7 cellular contexts compared by ENCODE assay signal in genomic region chr13:30113531-30113930, GRCh38.
DNase-seq lines count a peak whose midpoint lies in the region; ATAC-seq and TF ChIP-seq lines count a peak whose summit lies in the region.

No MANE protein-coding gene starts in this region.

- H2AFZ ChIP-seq in KMS-11 (ENCODE audit: low read depth) (peak overlapping the region; percentile 10; the same call in 1 of the 2 replicates), smooth muscle cell (ENCODE audit: low read depth) (no peak overlapping the region)

- H3K79me2 ChIP-seq in KMS-11 (ENCODE audit: insufficient read depth, low read depth) (no peaks in the 10 kb centered on the region), smooth muscle cell (ENCODE audit: low read depth) (no peaks in the 10 kb centered on the region)

- peaks cover 4% of the 10 kb centered on the region for H3K4me1 ChIP-seq in KMS-11 (ENCODE audit: low read depth, poor library complexity, severe bottlenecking)
- peaks cover 30% of the 10 kb centered on the region for H3K4me1 ChIP-seq in smooth muscle cell (ENCODE audit: low read depth)

- intact Hi-C loops in activated B cell treated with CpG ODN at 0.5 μM for 24 hours (cut with micrococcal nuclease), result loop anchor here (5.0 to 10.0 kb wide), 2 partner anchors 1049 to 1399 kb away; partner anchors contain the start of genes HSPH1 and SLC46A3

- H3K9me3 ChIP-seq in smooth muscle cell (replicated peaks; ENCODE audit: low read depth), result no peaks in the 10 kb centered on the region

- CTCF ChIA-PET in activated B cell treated with CpG ODN at 0.5 μM for 24 hours (lab: Charles Lee), result interaction anchor here (1.0 to 7.7 kb wide), 11 partner anchors 8 to 605 kb away, joined by 3 to 247 read pairs (median 8); no protein-coding TSS in a partner anchor

- no peaks in the 10 kb centered on the region for H3K36me3 Mint-ChIP-seq in activated B cell treated with CpG ODN at 0.5 μM for 24 hours (ENCODE audit: low read depth)

- H3K4me1 Mint-ChIP-seq in activated B cell treated with CpG ODN at 0.5 μM for 24 hours, result peaks cover 21% of the 10 kb centered on the region

- H4K20me1 ChIP-seq in KMS-11 (ENCODE audit: insufficient read depth) (no peaks in the 10 kb centered on the region), smooth muscle cell (ENCODE audit: low read depth) (no peaks in the 10 kb centered on the region)

- H3K9ac ChIP-seq in KMS-11 (no peak overlapping the region), smooth muscle cell (ENCODE audit: low read depth) (peak overlapping the region; percentile 4)

- DNase-seq in activated B cell treated with CpG ODN at 0.5 μM for 24 hours, result no peak
- peak; percentile 22 for DNase-seq in inferior parietal cortex (ENCODE audit: extremely low spot score)
- no peak for DNase-seq in smooth muscle cell (lab: John Stamatoyannopoulos, UW; ENCODE audit: unreplicated experiment)
- no peak for DNase-seq in foreskin fibroblast
- no peak for DNase-seq in activated effector memory CD4-positive, alpha-beta T cell treated with Interleukin-2 at 50 U/mL for 16 hours

- no peak for ATAC-seq in activated B cell treated with CpG ODN at 0.5 μM for 24 hours (ENCODE audit: low read depth)
- no peak for ATAC-seq in GM19035 (IDR thresholded peaks at IDR 0.05; ENCODE audit: unreplicated experiment)

- POLR2A ChIA-PET in activated B cell treated with CpG ODN at 0.5 μM for 24 hours (lab: Charles Lee), result interaction anchor here (0.6 to 1.0 kb wide), 2 partner anchors 219 to 343 kb away, joined by 4 to 6 read pairs; no protein-coding TSS in a partner anchor

- peaks cover 21% of the 10 kb centered on the region for H3F3A ChIP-seq in smooth muscle cell (ENCODE audit: low read depth)

- H3K4me3 ChIP-seq in KMS-11 (IDR thresholded peaks at IDR 0.05; ENCODE audit: insufficient read depth, low read depth, low read length), result no peak overlapping the region
- H3K4me3 ChIP-seq in smooth muscle cell, result no peak overlapping the region
- H3K4me3 ChIP-seq in foreskin fibroblast (ENCODE audit: low read depth in 1 of 2, low read length in 2 of 2), result no peak overlapping the region

- H3K27ac Mint-ChIP-seq in activated B cell treated with CpG ODN at 0.5 μM for 24 hours, result no peak overlapping the region

- no peaks in the 10 kb centered on the region for H3K36me3 ChIP-seq in KMS-11 (ENCODE audit: insufficient read depth)
- no peaks in the 10 kb centered on the region for H3K36me3 ChIP-seq in smooth muscle cell (ENCODE audit: low read depth)

- H3K4me2 ChIP-seq in KMS-11, result no peak overlapping the region
- H3K4me2 ChIP-seq in smooth muscle cell, result peak overlapping the region; percentile 84

- no peaks in the 10 kb centered on the region for H3K9me3 Mint-ChIP-seq in activated B cell treated with CpG ODN at 0.5 μM for 24 hours

- H3K27ac ChIP-seq in KMS-11 (no peak overlapping the region), smooth muscle cell (ENCODE audit: low read depth) (peak overlapping the region; percentile 55)

- peak overlapping the region; percentile 73 for H3K4me3 Mint-ChIP-seq in activated B cell treated with CpG ODN at 0.5 μM for 24 hours

- peaks cover 12% of the 10 kb centered on the region for H3K27me3 Mint-ChIP-seq in activated B cell treated with CpG ODN at 0.5 μM for 24 hours

- WGBS in smooth muscle cell (ENCODE audit: low lambda C conversion rate), result 41% methylated on average over 5 of the region's 5 CpGs

- TF ChIP-seq CTCF in KMS-11 (conservative IDR thresholded peaks at IDR 0.05; ENCODE audit: low read depth, low read length), result no peak
- TF ChIP-seq CTCF in activated B cell treated with CpG ODN at 0.5 μM for 24 hours (IDR thresholded peaks at IDR 0.05), result no peak
- TF ChIP-seq CTCF in smooth muscle cell (IDR thresholded peaks at IDR 0.05; ENCODE audit: borderline replicate concordance, insufficient read depth, poor library complexity, severe bottlenecking), result no peak
- no peak for TF ChIP-seq CTCF in foreskin fibroblast (IDR thresholded peaks at IDR 0.05; ENCODE audit: low read depth, low read length)

- H3K27me3 ChIP-seq in KMS-11 (ENCODE audit: insufficient read depth, low read depth) (no peaks in the 10 kb centered on the region), smooth muscle cell (ENCODE audit: low read depth) (no peaks in the 10 kb centered on the region)
